ENCODE assay signal across 21 cellular contexts in genomic region chr22:35463231-35463933, GRCh38.
DNase-seq lines count a peak whose midpoint lies in the region; ATAC-seq, FAIRE-seq and TF ChIP-seq lines count a peak whose summit lies in the region.
"Had no signal": no experiment of that assay in that cellular context is flagged by ENCODE, and none has a peak within 500 bp of the region (broad histone marks: within the 10 kb centered on the region; RNA-seq: fewer than 3 reads in every experiment).

No MANE protein-coding gene starts in this region.

- no peak for TF ChIP-seq POLR2A in GM12878 (IDR thresholded peaks at IDR 0.05; ENCODE audit: low read depth, low read length)
- no peak for TF ChIP-seq POLR2A in uterus (IDR thresholded peaks at IDR 0.05)

- no peak overlapping the region for H3K9ac ChIP-seq in GM12878 (ENCODE audit: control insufficient read depth, insufficient read depth, low read length)
- H3K9ac ChIP-seq: KMS-11 had no signal

- H3K27me3 ChIP-seq in GM12878 (replicated peaks in 1 of 2; ENCODE audit: control insufficient read depth in 2 of 2, insufficient read depth in 2 of 2, low read length in 1 of 2) (no peaks in the 10 kb centered on the region), uterus (no peaks in the 10 kb centered on the region), brain microvascular endothelial cell (replicated peaks) (no peaks in the 10 kb centered on the region), Caco-2 (replicated peaks; ENCODE audit: control insufficient read depth, insufficient read depth, low read length) (no peaks in the 10 kb centered on the region)
- H3K27me3 ChIP-seq: BE2C had no signal

- CTCF ChIA-PET in HEK293 (lab: Yijun Ruan, JAX), result interaction anchor here (1.0 kb wide), 1 partner anchor 119 kb away, joined by 3 read pairs; no protein-coding TSS in a partner anchor
- CTCF ChIA-PET in GM12878 (lab: Yijun Ruan, JAX), result no interaction called here
- CTCF ChIA-PET in Caco-2 (lab: Charles Lee), result no interaction called here

- H3K9me3 ChIP-seq in HEK293 (ENCODE audit: control insufficient read depth, insufficient read depth, low read depth, low read length) (no peaks in the 10 kb centered on the region), GM12878 (replicated peaks; ENCODE audit: control insufficient read depth, insufficient read depth, low read length) (no peaks in the 10 kb centered on the region), uterus (no peaks in the 10 kb centered on the region), Caco-2 (no peaks in the 10 kb centered on the region)
- H3K9me3 ChIP-seq: BE2C had no signal

- H3K4me1 Mint-ChIP-seq in endothelial cell (ENCODE audit: unreplicated experiment) (peaks cover 5% of the 10 kb centered on the region), Caco-2 (ENCODE audit: low read depth, unreplicated experiment) (no peaks in the 10 kb centered on the region)
- H3K4me1 Mint-ChIP-seq: CD4-positive, alpha-beta memory T cell had no signal

- TSS peak; percentile 45 for BruUV-seq in GM12878 (replicated peaks; lab: Mats Ljungman, UMichigan)
- BruUV-seq in Caco-2 (replicated peaks; lab: Mats Ljungman, UMichigan), result no TSS peak

- in situ Hi-C loops in GM12878 (cut with MboI), result no loop called here
- in situ Hi-C loops in brain microvascular endothelial cell (cut with HindIII; ENCODE audit: low pct_ligation_motif_present, low sequenced_read_pairs), result no loop called here

- TF ChIP-seq CTCF in HEK293 (tag by site-specific recombination; IDR thresholded peaks at IDR 0.05) (no peak), GM12878 (IDR thresholded peaks at IDR 0.05 in 2 of 3, conservative IDR thresholded peaks at IDR 0.05 in 1 of 3; ENCODE audit: control insufficient read depth in 2 of 3, extremely low read depth in 1 of 3, insufficient read depth in 1 of 3, low read depth in 3 of 3, low read length in 3 of 3) (no peak), endothelial cell (IDR thresholded peaks at IDR 0.05; ENCODE audit: unreplicated experiment) (no peak), uterus (IDR thresholded peaks at IDR 0.05) (no peak), brain microvascular endothelial cell (IDR thresholded peaks at IDR 0.05; ENCODE audit: low read depth, low read length, missing control alignments) (no peak), Caco-2 (IDR thresholded peaks at IDR 0.05; ENCODE audit: insufficient read depth in 1 of 2, low read depth in 1 of 2, low read length in 1 of 2, severe bottlenecking in 1 of 2, unreplicated experiment in 1 of 2) (no peak)

- ATAC-seq in GM12878, result no peak
- ATAC-seq: GM23338, HCT116 had no signal

- H4K20me1 ChIP-seq in GM12878 (ENCODE audit: control insufficient read depth, insufficient read depth), result no peaks in the 10 kb centered on the region

- H3K36me3 Mint-ChIP-seq in endothelial cell (ENCODE audit: low read depth, unreplicated experiment) (peaks cover 3% of the 10 kb centered on the region), Caco-2 (ENCODE audit: insufficient read depth, unreplicated experiment) (no peaks in the 10 kb centered on the region)

- TF ChIP-seq EP300 in GM12878 (IDR thresholded peaks at IDR 0.05; ENCODE audit: borderline replicate concordance in 1 of 2, control insufficient read depth in 1 of 2, low read depth in 2 of 2, low read length in 2 of 2), result no peak

- no peak overlapping the region for H3K4me2 ChIP-seq in GM12878 (ENCODE audit: control insufficient read depth, insufficient read depth)
- H3K4me2 ChIP-seq: GM23338, KMS-11 had no signal

- SMC1A ChIA-PET in GM12878 (lab: Charles Lee; ENCODE audit: uncharacterized antibody, unreplicated experiment), result no interaction called here

- intact Hi-C loops in GM12878 (cut with micrococcal nuclease; ENCODE audit: unreplicated experiment), result no loop called here
- intact Hi-C loops in uterus (cut with DNase I; ENCODE audit: low total_unique reads), result no loop called here
- intact Hi-C loops in Caco-2 (cut with micrococcal nuclease; ENCODE audit: unreplicated experiment), result no loop called here

- H3K27ac ChIP-seq in HEK293 (ENCODE audit: extremely low read depth, low read depth, low read length), result no peak overlapping the region
- no peak overlapping the region for H3K27ac ChIP-seq in GM12878 (ENCODE audit: control insufficient read depth, insufficient read depth)
- H3K27ac ChIP-seq in uterus, result peak overlapping the region; percentile 54 to 56
- no peak overlapping the region for H3K27ac ChIP-seq in brain microvascular endothelial cell
- H3K27ac ChIP-seq: KMS-11 had no signal

- RAD21 ChIA-PET in GM12878 (lab: Charles Lee; ENCODE audit: unreplicated experiment), result no interaction called here

- H3K9me3 Mint-ChIP-seq in endothelial cell (ENCODE audit: unreplicated experiment) (no peaks in the 10 kb centered on the region), Caco-2 (ENCODE audit: unreplicated experiment) (peaks cover 12% of the 10 kb centered on the region)

- H3K4me1 ChIP-seq in HEK293 (ENCODE audit: control insufficient read depth, insufficient read depth, low read length) (no peaks in the 10 kb centered on the region), GM12878 (ENCODE audit: control insufficient read depth, insufficient read depth, low read length) (no peaks in the 10 kb centered on the region), uterus (peaks cover 0 to 8% of the 10 kb centered on the region in 2 donors), Caco-2 (no peaks in the 10 kb centered on the region)

- H3K79me2 ChIP-seq in GM12878 (ENCODE audit: control insufficient read depth, insufficient read depth, low read length), result no peaks in the 10 kb centered on the region

- peak overlapping the region; percentile 6 for H3K27ac Mint-ChIP-seq in endothelial cell (ENCODE audit: unreplicated experiment)
- no peak overlapping the region for H3K27ac Mint-ChIP-seq in Caco-2 (ENCODE audit: unreplicated experiment)
- H3K27ac Mint-ChIP-seq: CD4-positive, alpha-beta memory T cell; GM23338 had no signal

- 49% methylated on average over 2 of the region's 2 CpGs for WGBS in GM12878 (ENCODE audit: insufficient coverage, insufficient replicate concordance, low lambda C conversion rate, missing lambda C conversion rate)

- H2AFZ ChIP-seq in GM12878 (ENCODE audit: control insufficient read depth, low read depth, low read length), result no peak overlapping the region
- H2AFZ ChIP-seq: GM23338 had no signal

- peak; percentile 27 for FAIRE-seq in GM12878 (lab: Jason Lieb, UNC)
- FAIRE-seq: A204.1, G401.6, GM12892, GM18507 had no signal

- H3K36me3 ChIP-seq in HEK293 (ENCODE audit: control insufficient read depth in 2 of 2, insufficient read depth in 1 of 2, low read length in 2 of 2) (peaks cover 0 to 5% of the 10 kb centered on the region in 2 experiments; a peak in 2 of 3 replicates), GM12878 (ENCODE audit: control insufficient read depth in 2 of 2, insufficient read depth in 2 of 2, low read length in 1 of 2) (no peaks in the 10 kb centered on the region), uterus (no peaks in the 10 kb centered on the region), brain microvascular endothelial cell (replicated peaks) (no peaks in the 10 kb centered on the region), Caco-2 (ENCODE audit: control insufficient read depth, insufficient read depth, low read length) (no peaks in the 10 kb centered on the region)
- H3K36me3 ChIP-seq: BE2C had no signal

- TF ChIP-seq RAD21 in GM12878 (IDR thresholded peaks at IDR 0.05; ENCODE audit: insufficient read depth, low read depth, low read length), result no peak

- DNase-seq in GM12878 (ENCODE audit: low read depth, low spot score) (no peak), endothelial cell (ENCODE audit: low spot score) (no peak), uterus (no peak), putamen (ENCODE audit: low spot score) (no peak), DMS153 treated with DMSO at 0.1 percent for 48 hours (lab: John Stamatoyannopoulos, UW; ENCODE audit: unreplicated experiment) (no peak), brain microvascular endothelial cell (no peak), Caco-2 (no peak)
- DNase-seq: ACHN; BE2C; CD4-positive, alpha-beta memory T cell; DMS 273 treated with DMSO at 0.1 percent for 48 hours; H7 had no signal

- H3K4me3 ChIP-seq in HEK293 (ENCODE audit: low read depth, low read length) (no peak overlapping the region), GM12878 (no peak overlapping the region), uterus (no peak overlapping the region), brain microvascular endothelial cell (ENCODE audit: low read depth, low read length) (no peak overlapping the region), Caco-2 (ENCODE audit: low read depth, low read length) (no peak overlapping the region)
- H3K4me3 ChIP-seq: GM23338 had no signal

- POLR2A ChIA-PET in HEK293 (lab: Yijun Ruan, JAX) (interaction anchor here (0.6 kb wide), 1 partner anchor 151 kb away, joined by 4 read pairs; no protein-coding TSS in a partner anchor), GM12878 (lab: Charles Lee) (no interaction called here), Caco-2 (lab: Charles Lee) (no interaction called here)

- no peak overlapping the region for H3K4me3 Mint-ChIP-seq in endothelial cell (ENCODE audit: unreplicated experiment)
- no peak overlapping the region for H3K4me3 Mint-ChIP-seq in Caco-2 (ENCODE audit: unreplicated experiment)
- H3K4me3 Mint-ChIP-seq: CD14-positive monocyte; CD4-positive, alpha-beta memory T cell; GM23338 had no signal

- H3K27me3 Mint-ChIP-seq in endothelial cell (ENCODE audit: unreplicated experiment) (peaks cover 3% of the 10 kb centered on the region), Caco-2 (ENCODE audit: insufficient read depth, unreplicated experiment) (no peaks in the 10 kb centered on the region)
- H3K27me3 Mint-ChIP-seq: CD4-positive, alpha-beta memory T cell had no signal

TF ChIP-seq in HEK293, 187 proteins besides CTCF, POLR2A, EP300 and RAD21 (continues in another document):
- TF ChIP-seq ZNF274 (IDR thresholded peaks at IDR 0.05; ENCODE audit: low read length), result no peak
- TF ChIP-seq ZNF274 (tag by site-specific recombination; IDR thresholded peaks at IDR 0.05; ENCODE audit: borderline replicate concordance), result no peak

TF ChIP-seq in GM12878, 131 proteins besides CTCF, POLR2A, EP300 and RAD21:
- no peak for TF ChIP-seq SMAD5 (IDR thresholded peaks at IDR 0.05; ENCODE audit: low read depth)

Comparison
In these comparisons a context has a peak if more than half of its experiments do, and no peak if none do; other contexts are left out.
1. H3K27ac ChIP-seq: peak in uterus (2 of 2); none in HEK293 (single experiment), GM12878 (single experiment) and brain microvascular endothelial cell (single experiment).